Comparison of ENCODE assay signal across 1 cellular context in the genomic region with DNA sequence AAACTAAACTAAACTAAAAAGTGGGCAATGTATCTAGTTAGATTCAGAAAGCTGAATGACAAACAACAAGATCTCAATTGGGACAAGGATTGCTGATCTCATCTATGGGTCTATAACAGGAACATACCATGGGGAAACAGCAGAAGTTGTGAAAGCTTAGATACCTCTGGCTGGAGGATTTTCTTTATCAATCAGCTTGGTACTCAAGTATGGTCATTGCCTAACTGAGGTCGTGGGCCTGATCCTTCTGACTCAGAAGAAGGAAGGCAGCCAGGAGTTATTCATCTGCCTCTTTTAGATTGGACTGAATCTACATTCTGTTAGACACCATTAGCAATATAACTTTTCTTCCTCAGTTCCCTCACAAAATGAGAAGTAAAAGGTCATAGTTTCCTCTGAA.
TF ChIP-seq lines count a peak whose summit lies in the region.

No MANE protein-coding gene starts in this region.

TF ChIP-seq in IMR-90, 13 proteins besides CTCF, POLR2A, EP300 and RAD21 (continued from another document):
- TF ChIP-seq, protein P1, sequence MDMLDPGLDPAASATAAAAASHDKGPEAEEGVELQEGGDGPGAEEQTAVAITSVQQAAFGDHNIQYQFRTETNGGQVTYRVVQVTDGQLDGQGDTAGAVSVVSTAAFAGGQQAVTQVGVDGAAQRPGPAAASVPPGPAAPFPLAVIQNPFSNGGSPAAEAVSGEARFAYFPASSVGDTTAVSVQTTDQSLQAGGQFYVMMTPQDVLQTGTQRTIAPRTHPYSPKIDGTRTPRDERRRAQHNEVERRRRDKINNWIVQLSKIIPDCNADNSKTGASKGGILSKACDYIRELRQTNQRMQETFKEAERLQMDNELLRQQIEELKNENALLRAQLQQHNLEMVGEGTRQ (IDR thresholded peaks at IDR 0.05; ENCODE audit: low read depth, low read length) = no peak
- TF ChIP-seq SMC3 (IDR thresholded peaks at IDR 0.05; ENCODE audit: low read depth, low read length) = 0 out of 2 replicates have a peak, but pooled peaks have one; percentile 1
- TF ChIP-seq NFE2L2 (IDR thresholded peaks at IDR 0.05; ENCODE audit: low read depth, low read length) = peak; percentile 23; the same call in 1 of the 2 replicates
- TF ChIP-seq FOS (IDR thresholded peaks at IDR 0.05; ENCODE audit: low read depth, low read length) = peak; percentile 79
- TF ChIP-seq CEBPB (IDR thresholded peaks at IDR 0.05; ENCODE audit: low read depth, low read length) = peak; percentile 98
- 0 out of 2 replicates have a peak, but pooled peaks have one; percentile 14 for TF ChIP-seq MAFK (IDR thresholded peaks at IDR 0.05; ENCODE audit: low read depth, low read length)
- no peak for TF ChIP-seq CHD1 (IDR thresholded peaks at IDR 0.05; ENCODE audit: low read depth, low read length)
